ENCODE assay signal across 26 cellular contexts in genomic region chr13:42567772-42568428, GRCh38. TPM values are rescaled to one million over a fixed set of nuclear protein-coding genes. Genes with fewer than 3 reads are reported as not detected.
"Had no signal": no experiment of that assay in that cellular context is flagged by ENCODE, and none has a peak within 500 bp of the region (broad histone marks: within the 10 kb centered on the region; RNA-seq: fewer than 3 reads in every experiment).

No MANE protein-coding gene starts in this region.

- H3K4me1 ChIP-seq: SJCRH30 had no signal

- H3K9me3 ChIP-seq: SJCRH30 had no signal

- H3K9me2 ChIP-seq: SK-N-SH had no signal

- H3K27me3 ChIP-seq: MG63, SJCRH30 had no signal

- FAIRE-seq: astrocyte had no signal

- H3K9ac ChIP-seq: KMS-11, SK-N-SH had no signal

- H3K4me3 Mint-ChIP-seq: activated CD8-positive, alpha-beta T cell treated with anti-CD3 and anti-CD28 coated beads for 36 hours; activated naive CD4-positive, alpha-beta T cell treated with anti-CD3 and anti-CD28 coated beads, Interleukin-2, amount 50 U/mL, for 24 hours; brain had no signal

- H3K4me3 ChIP-seq: MG63, SJCRH30 had no signal

- H3K36me3 ChIP-seq: MG63, SJCRH30 had no signal

- DNase-seq: activated CD4-positive, alpha-beta T cell treated with anti-CD3 and anti-CD28 coated beads for 4 hours; activated CD8-positive, alpha-beta memory T cell treated with anti-CD3 and anti-CD28 coated beads, Interleukin-2, amount 50 U/mL, for 4 hours; activated CD8-positive, alpha-beta T cell treated with anti-CD3 and anti-CD28 coated beads for 36 hours; activated naive CD4-positive, alpha-beta T cell; MG63; MV-4-11; NCI-H1092 treated with DMSO at 0.1 percent for 48 hours; NCI-H1417 treated with DMSO at 0.1 percent for 48 hours; NCI-H1694 treated with DMSO at 0.1 percent for 48 hours; NCI-H2081; NCI-H2171; NCI-H2227 treated with DMSO at 0.1 percent for 48 hours; NCI-H446 treated with DMSO at 0.1 percent for 48 hours; NCI-H524 treated with DMSO at 0.1 percent for 48 hours; NK-92 treated with Interleukin-12 subunit alpha and Interleukin-12 subunit beta, amount 100 ng/mL, for 24 hours; OCI-M1; Right ventricle myocardium superior; SK-N-SH; T-helper 1 cell had no signal

- H3K9me3 Mint-ChIP-seq: activated naive CD4-positive, alpha-beta T cell treated with anti-CD3 and anti-CD28 coated beads, Interleukin-2, amount 50 U/mL, for 24 hours had no signal

- H3K27ac Mint-ChIP-seq: activated CD8-positive, alpha-beta T cell treated with anti-CD3 and anti-CD28 coated beads for 36 hours; brain had no signal

- H3K27ac ChIP-seq: KMS-11, RWPE1, SJCRH30, VCaP had no signal

- H3K4me1 Mint-ChIP-seq: activated naive CD4-positive, alpha-beta T cell treated with anti-CD3 and anti-CD28 coated beads, Interleukin-2, amount 50 U/mL, for 24 hours; brain had no signal

- H3K4me2 ChIP-seq: KMS-11, SK-N-SH had no signal

- H3K36me3 Mint-ChIP-seq: activated naive CD4-positive, alpha-beta T cell treated with anti-CD3 and anti-CD28 coated beads, Interleukin-2, amount 50 U/mL, for 24 hours; brain had no signal

RNA-seq across cellular contexts. Expression of gene TNFSF11, which starts 6.1 kb away (rescaled TPM):
- total RNA-seq: astrocyte, Right ventricle myocardium superior, SJCRH30 had no signal
- polyA plus RNA-seq: SK-N-SH had no signal
